ENCODE assay signal across 11 cellular contexts in the genomic region with DNA sequence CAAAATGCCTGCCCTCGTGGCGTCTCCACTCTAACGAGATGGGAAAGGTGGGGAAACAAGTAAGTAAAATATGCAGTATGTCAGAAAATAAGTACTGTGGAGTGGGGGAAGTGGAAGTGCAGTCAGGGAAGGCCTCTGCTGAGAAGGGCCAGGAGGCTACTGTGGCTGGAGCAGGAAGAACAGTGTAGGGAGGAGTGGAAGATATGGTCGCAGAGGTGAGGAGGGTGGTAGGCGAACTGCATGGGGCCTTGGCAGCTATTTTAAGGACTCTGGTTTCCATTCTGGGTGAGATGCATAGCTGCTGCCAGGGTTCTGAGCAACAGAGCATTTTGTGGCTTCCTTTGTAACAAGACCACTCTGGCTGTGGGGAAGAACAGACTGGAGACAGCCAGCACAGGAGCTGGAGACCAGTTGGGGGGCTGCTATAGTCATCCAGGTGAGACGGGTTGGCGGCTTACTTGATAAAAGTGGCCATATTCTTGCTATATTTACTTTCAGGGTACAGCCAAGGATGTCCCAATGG. TPM values are rescaled to one million over a fixed set of nuclear protein-coding genes. Genes with fewer than 3 reads are reported as not detected.
DNase-seq lines count a peak whose midpoint lies in the region; ATAC-seq and TF ChIP-seq lines count a peak whose summit lies in the region.
"Had no signal": no experiment of that assay in that cellular context is flagged by ENCODE, and none has a peak within 500 bp of the region (broad histone marks: within the 10 kb centered on the region; RNA-seq: fewer than 3 reads in every experiment).

No MANE protein-coding gene starts in this region.

- CTCF ChIA-PET in CD8-positive, alpha-beta T cell (lab: Charles Lee): interaction anchor here (0.6 to 4.0 kb wide), 5 partner anchors 22 to 477 kb away, joined by 3 to 18 read pairs (median 4); no protein-coding TSS in a partner anchor
- CTCF ChIA-PET in activated CD4-positive, alpha-beta memory T cell treated with anti-CD3 and anti-CD28 coated beads, Interleukin-2, amount 10 ng/mL, durations not matched to agents 7 days and 5 days (lab: Charles Lee): interaction anchor here (1.5 kb wide), 1 partner anchor 31 kb away, joined by 4 read pairs; no protein-coding TSS in a partner anchor

- no peak overlapping the region for H3K4me3 ChIP-seq in CD8-positive, alpha-beta T cell (ENCODE audit: low read depth, low read length)
- H3K4me3 ChIP-seq in tibial artery: no peak overlapping the region

- peaks cover 89% of the 10 kb centered on the region for H3K4me1 ChIP-seq in CD8-positive, alpha-beta T cell (ENCODE audit: insufficient read depth, low read length)
- H3K4me1 ChIP-seq in tibial artery: peaks cover 0 to 23% (median 15%) of the 10 kb centered on the region in 4 donors

- peak overlapping the region; percentile 55 for H3K4me3 Mint-ChIP-seq in CD8-positive, alpha-beta T cell
- no peak overlapping the region for H3K4me3 Mint-ChIP-seq in activated CD4-positive, alpha-beta memory T cell treated with anti-CD3 and anti-CD28 coated beads, Interleukin-2, amount 10 ng/mL, durations not matched to agents 7 days and 5 days
- H3K4me3 Mint-ChIP-seq in naive B cell: peak overlapping the region; percentile 56 to 99 (median 94)

- no peaks in the 10 kb centered on the region for H3K27me3 ChIP-seq in CD8-positive, alpha-beta T cell (ENCODE audit: insufficient read depth, low read length)
- H3K27me3 ChIP-seq in tibial artery: no peaks in the 10 kb centered on the region

- peak overlapping the region; percentile 84 for H3K27ac Mint-ChIP-seq in CD8-positive, alpha-beta T cell
- H3K27ac Mint-ChIP-seq in activated CD4-positive, alpha-beta memory T cell treated with anti-CD3 and anti-CD28 coated beads, Interleukin-2, amount 10 ng/mL, durations not matched to agents 7 days and 5 days: peak overlapping the region; percentile 54
- H3K27ac Mint-ChIP-seq in naive B cell: peak overlapping the region; percentile 66 to 99 (median 94)

- H3K36me3 ChIP-seq in CD8-positive, alpha-beta T cell (ENCODE audit: insufficient read depth, low read length): no peaks in the 10 kb centered on the region
- no peaks in the 10 kb centered on the region for H3K36me3 ChIP-seq in tibial artery

- peaks cover 46% of the 10 kb centered on the region for H3K36me3 Mint-ChIP-seq in CD8-positive, alpha-beta T cell
- H3K36me3 Mint-ChIP-seq in activated CD4-positive, alpha-beta memory T cell treated with anti-CD3 and anti-CD28 coated beads, Interleukin-2, amount 10 ng/mL, durations not matched to agents 7 days and 5 days (ENCODE audit: low read depth): peaks cover 61% of the 10 kb centered on the region
- H3K36me3 Mint-ChIP-seq in naive B cell: no peaks in the 10 kb centered on the region

- peaks cover 92% of the 10 kb centered on the region for H3K4me1 Mint-ChIP-seq in CD8-positive, alpha-beta T cell (ENCODE audit: low read depth)
- H3K4me1 Mint-ChIP-seq in activated CD4-positive, alpha-beta memory T cell treated with anti-CD3 and anti-CD28 coated beads, Interleukin-2, amount 10 ng/mL, durations not matched to agents 7 days and 5 days: peaks cover 93% of the 10 kb centered on the region
- peaks cover 77 to 94% (median 83%) of the 10 kb centered on the region in 3 donors for H3K4me1 Mint-ChIP-seq in naive B cell

- no peak for ATAC-seq in CD8-positive, alpha-beta T cell
- ATAC-seq in HG03432 (IDR thresholded peaks at IDR 0.05; ENCODE audit: unreplicated experiment): peak; percentile 29
- ATAC-seq in naive B cell (ENCODE audit: low read depth in 2 of 2): peak; percentile 27 to 29

- no peak overlapping the region for H3K27ac ChIP-seq in CD8-positive, alpha-beta T cell (ENCODE audit: low read depth, low read length)
- no peak overlapping the region for H3K27ac ChIP-seq in tibial artery

- H3K9me3 ChIP-seq in CD8-positive, alpha-beta T cell (ENCODE audit: low read length): no peaks in the 10 kb centered on the region
- H3K9me3 ChIP-seq in tibial artery: no peaks in the 10 kb centered on the region

- TF ChIP-seq CTCF in CD8-positive, alpha-beta T cell (IDR thresholded peaks at IDR 0.05): no peak
- no peak for TF ChIP-seq CTCF in tibial artery (IDR thresholded peaks at IDR 0.05)

- POLR2A ChIA-PET in CD8-positive, alpha-beta T cell (lab: Charles Lee): interaction anchor here (1.2 to 1.9 kb wide), 5 partner anchors 10 to 50 kb away, joined by 3 to 9 read pairs (median 4); no protein-coding TSS in a partner anchor
- POLR2A ChIA-PET in activated CD4-positive, alpha-beta memory T cell treated with anti-CD3 and anti-CD28 coated beads, Interleukin-2, amount 10 ng/mL, durations not matched to agents 7 days and 5 days (lab: Charles Lee): interaction anchor here (0.9 to 6.1 kb wide), 8 partner anchors 9 to 65 kb away, joined by 3 to 84 read pairs (median 3); no protein-coding TSS in a partner anchor

- DNase-seq in CD8-positive, alpha-beta T cell: no peak
- DNase-seq in activated CD4-positive, alpha-beta memory T cell treated with anti-CD3 and anti-CD28 coated beads, Interleukin-2, amount 10 ng/mL, durations not matched to agents 7 days and 5 days: no peak
- DNase-seq in naive B cell: peak; percentile 56
- no peak for DNase-seq in tibial artery
- DNase-seq in middle frontal gyrus (ENCODE audit: extremely low spot score, low spot score): no peak
- DNase-seq in SHP77 treated with DMSO at 0.1 percent for 48 hours (lab: John Stamatoyannopoulos, UW): no peak
- DNase-seq in SIG-M5 treated with dmso at 0.1 percent for 504 hours (lab: John Stamatoyannopoulos, UW; ENCODE audit: unreplicated experiment): no peak
- DNase-seq: mammary epithelial cell, NCI-H1694, NCI-H774 had no signal

- no peaks in the 10 kb centered on the region for H3K27me3 Mint-ChIP-seq in CD8-positive, alpha-beta T cell (ENCODE audit: low read depth)
- no peaks in the 10 kb centered on the region for H3K27me3 Mint-ChIP-seq in activated CD4-positive, alpha-beta memory T cell treated with anti-CD3 and anti-CD28 coated beads, Interleukin-2, amount 10 ng/mL, durations not matched to agents 7 days and 5 days
- H3K27me3 Mint-ChIP-seq in naive B cell: no peaks in the 10 kb centered on the region

- intact Hi-C loops in CD8-positive, alpha-beta T cell (cut with DNase I, micrococcal nuclease): loop anchor here (2.0 to 5.0 kb wide), 2 partner anchors 25 to 38 kb away; no protein-coding TSS in a partner anchor
- intact Hi-C loops in tibial artery (cut with DNase I; ENCODE audit: low total_unique reads): no loop called here

- no peaks in the 10 kb centered on the region for H3K9me3 Mint-ChIP-seq in CD8-positive, alpha-beta T cell
- no peaks in the 10 kb centered on the region for H3K9me3 Mint-ChIP-seq in activated CD4-positive, alpha-beta memory T cell treated with anti-CD3 and anti-CD28 coated beads, Interleukin-2, amount 10 ng/mL, durations not matched to agents 7 days and 5 days
- no peaks in the 10 kb centered on the region for H3K9me3 Mint-ChIP-seq in naive B cell

RNA-seq across cellular contexts. Expression of a gene that starts 42.7 kb away (rescaled TPM):
- total RNA-seq in CD8-positive, alpha-beta T cell: 100 to 1,000 TPM; 475 to 490 TPM
- total RNA-seq in activated CD4-positive, alpha-beta memory T cell treated with anti-CD3 and anti-CD28 coated beads, Interleukin-2, amount 10 ng/mL, durations not matched to agents 7 days and 5 days: 100 to 1,000 TPM; 288 to 309 TPM
- 100 to 1,000 TPM; 165 to 235 (median 190) TPM for polyA plus RNA-seq in naive B cell (ENCODE audit: low read depth in 6 of 6)
